ENCODE assay signal across 1 cellular context in genomic region chr2:127157651-127158460, GRCh38.
TF ChIP-seq lines count a peak whose summit lies in the region.

No MANE protein-coding gene starts in this region.

TF ChIP-seq in H1, 55 proteins besides CTCF, POLR2A, EP300 and RAD21:
- TF ChIP-seq USF2 (IDR thresholded peaks at IDR 0.05; ENCODE audit: low read length) = peak; percentile 68; the same call in 1 of the 2 replicates
- peak; percentile 55; the same call in 1 of the 2 replicates for TF ChIP-seq E2F6 (IDR thresholded peaks at IDR 0.05)
- no peak for TF ChIP-seq RNF2 (IDR thresholded peaks at IDR 0.05; ENCODE audit: borderline replicate concordance, low read depth, low read length, missing control alignments, poor library complexity, severe bottlenecking)
- peak; percentile 49 for TF ChIP-seq CTBP2 (IDR thresholded peaks at IDR 0.05; ENCODE audit: borderline replicate concordance, insufficient read depth, insufficient read length, low read length)
- peak; percentile 87 for TF ChIP-seq MAX (IDR thresholded peaks at IDR 0.05)
TF ChIP-seq in H1: peak in this region for 4.
